In the genomic region with DNA sequence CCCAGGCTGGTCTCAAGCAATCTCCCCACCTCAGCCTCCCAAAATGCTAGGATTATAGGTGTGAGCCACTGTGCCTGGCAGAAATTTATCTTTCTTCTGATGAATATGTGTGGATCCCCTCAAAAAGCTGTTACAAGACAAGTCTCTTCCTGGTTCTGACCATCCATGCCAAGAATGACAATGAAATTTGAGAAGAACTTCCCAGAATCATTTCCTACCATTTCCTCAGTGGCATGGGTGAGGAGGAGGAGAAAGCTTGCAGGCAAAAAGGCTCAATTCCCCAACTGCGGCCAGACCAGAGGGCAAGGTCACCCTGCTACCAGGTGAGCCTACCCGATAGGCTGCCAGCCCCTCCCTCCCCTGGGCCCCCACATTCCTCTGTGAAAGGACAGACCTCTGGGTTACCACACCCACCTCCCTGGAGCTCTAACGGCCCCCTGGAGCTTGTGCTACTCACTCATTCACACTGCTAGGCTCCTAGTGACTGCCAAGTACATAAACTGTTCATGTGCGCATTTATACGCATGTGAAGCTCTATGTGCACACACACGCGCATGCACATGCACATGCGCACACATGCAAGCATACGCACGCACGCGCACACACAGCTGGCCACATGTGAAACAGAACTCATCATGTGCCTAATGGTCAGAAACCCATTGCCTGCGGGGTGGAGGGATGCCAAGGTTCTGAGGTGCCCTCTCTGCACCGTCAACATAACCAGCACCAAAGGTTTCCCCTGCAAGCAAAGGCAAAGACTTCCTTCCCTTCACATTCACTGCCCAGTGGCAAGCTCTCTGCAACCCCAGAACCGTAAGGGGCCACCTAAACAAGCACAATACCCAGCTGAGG, we compare ENCODE assay signal across 1 cellular context.
TF ChIP-seq lines count a peak whose summit lies in the region.

No MANE protein-coding gene starts in this region.

TF ChIP-seq in endothelial cell of umbilical vein, 7 proteins besides CTCF, POLR2A, EP300 and RAD21:
- TF ChIP-seq EZH2 (IDR thresholded peaks at IDR 0.05; ENCODE audit: borderline replicate concordance, low read depth, low read length, severe bottlenecking) = no peak
- TF ChIP-seq FOS (IDR thresholded peaks at IDR 0.05; ENCODE audit: borderline replicate concordance, insufficient read depth, low read length) = no peak
- no peak for TF ChIP-seq JUN (IDR thresholded peaks at IDR 0.05; ENCODE audit: borderline replicate concordance, insufficient read depth, insufficient read length, low read depth)
- TF ChIP-seq MYC (IDR thresholded peaks at IDR 0.05; ENCODE audit: low read depth, low read length) = no peak
- no peak for TF ChIP-seq POLR2AphosphoS5 (IDR thresholded peaks at IDR 0.05; ENCODE audit: insufficient read depth, low read depth, low read length)
- TF ChIP-seq GATA2 (IDR thresholded peaks at IDR 0.05; ENCODE audit: insufficient read depth, insufficient read length, low read depth, low read length) = no peak
- TF ChIP-seq, protein P1, sequence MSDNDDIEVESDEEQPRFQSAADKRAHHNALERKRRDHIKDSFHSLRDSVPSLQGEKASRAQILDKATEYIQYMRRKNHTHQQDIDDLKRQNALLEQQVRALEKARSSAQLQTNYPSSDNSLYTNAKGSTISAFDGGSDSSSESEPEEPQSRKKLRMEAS (IDR thresholded peaks at IDR 0.05; ENCODE audit: insufficient read depth, insufficient read length) = no peak
